ENCODE assay signal across 11 cellular contexts in the genomic region with DNA sequence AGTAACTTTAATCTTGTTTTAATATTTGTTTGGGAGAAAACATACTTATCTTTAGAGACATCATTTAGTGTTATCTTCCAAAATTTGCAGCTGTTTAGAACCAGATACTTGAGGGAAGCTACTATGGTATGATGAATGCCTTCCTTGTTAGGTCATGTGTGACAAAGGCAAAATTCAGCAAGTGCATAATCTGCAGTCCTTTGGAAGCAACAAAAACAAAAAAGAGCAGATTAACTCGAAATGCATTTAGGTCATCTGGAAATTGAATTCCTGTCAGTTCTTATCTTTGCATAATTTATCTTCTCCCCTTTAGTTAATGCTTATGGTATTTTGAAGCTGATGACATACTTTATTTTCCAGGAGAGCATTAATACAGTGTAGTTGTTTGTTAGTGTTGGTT. TPM values are rescaled to one million over a fixed set of nuclear protein-coding genes. Genes with fewer than 3 reads are reported as not detected.
DNase-seq lines count a peak whose midpoint lies in the region; ATAC-seq and TF ChIP-seq lines count a peak whose summit lies in the region.
"Had no signal": no experiment of that assay in that cellular context is flagged by ENCODE, and none has a peak within 500 bp of the region (broad histone marks: within the 10 kb centered on the region; RNA-seq: fewer than 3 reads in every experiment).

No MANE protein-coding gene starts in this region.

- no peak overlapping the region for H3K4me3 ChIP-seq in heart right ventricle
- H3K4me3 ChIP-seq in foreskin fibroblast (ENCODE audit: low read depth in 1 of 2, low read length in 2 of 2), result no peak overlapping the region
- H3K4me3 ChIP-seq in smooth muscle cell, result peak overlapping the region; percentile 96
- no peak overlapping the region for H3K4me3 ChIP-seq in spleen

- no peak overlapping the region for H3K9ac ChIP-seq in smooth muscle cell (ENCODE audit: low read depth)

- no peak overlapping the region for H2AFZ ChIP-seq in smooth muscle cell (ENCODE audit: low read depth)

- intact Hi-C loops in heart right ventricle (cut with DNase I), result loop anchor here in 7 of 10 donors (5.0 to 10.0 kb wide), 4 partner anchors 78 to 158 kb away; a partner anchor contains a TSS
- intact Hi-C loops in Right ventricle myocardium superior (cut with DNase I), result loop anchor here (5.0 kb wide), 1 partner anchor 138 kb away; a partner anchor contains a TSS
- intact Hi-C loops in spleen (cut with DNase I; ENCODE audit: low total_unique reads), result no loop called here

- TF ChIP-seq CTCF in heart right ventricle (IDR thresholded peaks at IDR 0.05), result no peak
- no peak for TF ChIP-seq CTCF in foreskin fibroblast (IDR thresholded peaks at IDR 0.05; ENCODE audit: low read depth, low read length)
- no peak for TF ChIP-seq CTCF in smooth muscle cell (IDR thresholded peaks at IDR 0.05; ENCODE audit: borderline replicate concordance, insufficient read depth, poor library complexity, severe bottlenecking)
- TF ChIP-seq CTCF in spleen (IDR thresholded peaks at IDR 0.05 in 8 of 11, conservative IDR thresholded peaks at IDR 0.05 in 3 of 11), result no peak

- no peaks in the 10 kb centered on the region for H3K27me3 ChIP-seq in heart right ventricle
- H3K27me3 ChIP-seq in smooth muscle cell (ENCODE audit: low read depth), result no peaks in the 10 kb centered on the region
- H3K27me3 ChIP-seq in spleen (replicated peaks in 1 of 7), result no peaks in the 10 kb centered on the region

- H3K36me3 ChIP-seq in heart right ventricle, result peaks cover 0 to 5% (median 0%) of the 10 kb centered on the region in 9 donors
- no peaks in the 10 kb centered on the region for H3K36me3 ChIP-seq in smooth muscle cell (ENCODE audit: low read depth)
- peaks cover 0 to 6% (median 0%) of the 10 kb centered on the region in 6 donors for H3K36me3 ChIP-seq in spleen

- 17 to 21% methylated on average over 1 of the region's 1 CpG for WGBS in heart right ventricle, 2 donors
- WGBS in smooth muscle cell (ENCODE audit: low lambda C conversion rate), result 23% methylated on average over 1 of the region's 1 CpG
- WGBS in spleen, 5 donors, result 26 to 64% (median 55%) methylated on average over 1 of the region's 1 CpG

- H3K79me2 ChIP-seq in smooth muscle cell (ENCODE audit: low read depth), result peaks cover 78% of the 10 kb centered on the region

- H3K9me3 ChIP-seq in heart right ventricle (no peaks in the 10 kb centered on the region), smooth muscle cell (replicated peaks; ENCODE audit: low read depth) (no peaks in the 10 kb centered on the region), spleen (no peaks in the 10 kb centered on the region)

- TF ChIP-seq POLR2A in spleen (IDR thresholded peaks at IDR 0.05), result no peak

- ATAC-seq in heart right ventricle (no peak), Right ventricle myocardium superior (ENCODE audit: poor library complexity) (no peak), SK-N-SH treated with all-trans-retinoic acid at 6 μM for 48 hours (0 out of 3 replicates have a peak, but pooled peaks have one; percentile 9), GM19452 (IDR thresholded peaks at IDR 0.05; ENCODE audit: unreplicated experiment) (no peak)
- ATAC-seq: stimulated activated memory B cell treated with anti-CD40 and anti-IgM and Interleukin-4, amounts not matched to agents 10 μg/mL and 1 μg/mL and 100 μg/mL, for 72 hours had no signal

- H4K20me1 ChIP-seq in smooth muscle cell (ENCODE audit: low read depth), result peaks cover 77% of the 10 kb centered on the region

- H3F3A ChIP-seq in smooth muscle cell (ENCODE audit: low read depth), result no peaks in the 10 kb centered on the region

- H3K4me2 ChIP-seq in smooth muscle cell, result peak overlapping the region; percentile 92

- H3K4me1 ChIP-seq in heart right ventricle (peaks cover 0 to 76% (median 49%) of the 10 kb centered on the region in 9 donors), smooth muscle cell (ENCODE audit: low read depth) (peaks cover 10% of the 10 kb centered on the region), spleen (peaks cover 33 to 82% (median 61%) of the 10 kb centered on the region in 6 donors)

- DNase-seq in heart right ventricle (no peak), Right ventricle myocardium superior (no peak), foreskin fibroblast (peak; percentile 44 to 73), smooth muscle cell (lab: John Stamatoyannopoulos, UW; ENCODE audit: unreplicated experiment) (no peak), NCI-H2107 treated with DMSO at 0.1 percent for 48 hours (lab: John Stamatoyannopoulos, UW; ENCODE audit: unreplicated experiment) (no peak), spleen (no peak)
- DNase-seq: activated T-cell treated with anti-CD3 and anti-CD28 coated beads, Interleukin-2, amount 50 U/mL, for 1 hour; NCI-H1092 treated with DMSO at 0.1 percent for 48 hours had no signal

- H3K27ac ChIP-seq in heart right ventricle (peak overlapping the region in 6 of 10 donors; percentile 95 to 97 (median 96)), smooth muscle cell (ENCODE audit: low read depth) (peak overlapping the region; percentile 48), spleen (no peak overlapping the region)

TF ChIP-seq in SK-N-SH treated with all-trans-retinoic acid at 6 μM for 48 hours, 23 proteins besides CTCF, POLR2A, EP300 and RAD21 (continues in another document):
- TF ChIP-seq OSR1 (CRISPR knock-in tag; IDR thresholded peaks at IDR 0.05) (no peak), ZC3H10 (CRISPR knock-in tag; IDR thresholded peaks at IDR 0.05) (no peak), ESRRG (CRISPR knock-in tag; IDR thresholded peaks at IDR 0.05) (0 out of 2 replicates have a peak, but pooled peaks have one; percentile 56), TOX (CRISPR knock-in tag; IDR thresholded peaks at IDR 0.05; ENCODE audit: borderline replicate concordance) (no peak), ISL1 (CRISPR knock-in tag; IDR thresholded peaks at IDR 0.05) (peak; percentile 97), GLIS3 (CRISPR knock-in tag; IDR thresholded peaks at IDR 0.05) (peak; percentile 83; the same call in 1 of the 2 replicates), TCF4 (CRISPR knock-in tag; IDR thresholded peaks at IDR 0.05; ENCODE audit: borderline replicate concordance) (peak; percentile 89), SNAI2 (CRISPR knock-in tag; IDR thresholded peaks at IDR 0.05) (peak; percentile 99), ZFP30 (CRISPR knock-in tag; IDR thresholded peaks at IDR 0.05) (no peak), PPARA (CRISPR knock-in tag; IDR thresholded peaks at IDR 0.05; ENCODE audit: borderline replicate concordance) (no peak)
- TF ChIP-seq, protein P1, sequence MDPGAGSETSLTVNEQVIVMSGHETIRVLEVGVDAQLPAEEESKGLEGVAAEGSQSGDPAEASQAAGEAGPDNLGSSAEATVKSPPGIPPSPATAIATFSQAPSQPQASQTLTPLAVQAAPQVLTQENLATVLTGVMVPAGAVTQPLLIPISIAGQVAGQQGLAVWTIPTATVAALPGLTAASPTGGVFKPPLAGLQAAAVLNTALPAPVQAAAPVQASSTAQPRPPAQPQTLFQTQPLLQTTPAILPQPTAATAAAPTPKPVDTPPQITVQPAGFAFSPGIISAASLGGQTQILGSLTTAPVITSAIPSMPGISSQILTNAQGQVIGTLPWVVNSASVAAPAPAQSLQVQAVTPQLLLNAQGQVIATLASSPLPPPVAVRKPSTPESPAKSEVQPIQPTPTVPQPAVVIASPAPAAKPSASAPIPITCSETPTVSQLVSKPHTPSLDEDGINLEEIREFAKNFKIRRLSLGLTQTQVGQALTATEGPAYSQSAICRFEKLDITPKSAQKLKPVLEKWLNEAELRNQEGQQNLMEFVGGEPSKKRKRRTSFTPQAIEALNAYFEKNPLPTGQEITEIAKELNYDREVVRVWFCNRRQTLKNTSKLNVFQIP (CRISPR knock-in tag; IDR thresholded peaks at IDR 0.05; ENCODE audit: borderline replicate concordance, low read depth), result no peak
- TF ChIP-seq, protein P2, sequence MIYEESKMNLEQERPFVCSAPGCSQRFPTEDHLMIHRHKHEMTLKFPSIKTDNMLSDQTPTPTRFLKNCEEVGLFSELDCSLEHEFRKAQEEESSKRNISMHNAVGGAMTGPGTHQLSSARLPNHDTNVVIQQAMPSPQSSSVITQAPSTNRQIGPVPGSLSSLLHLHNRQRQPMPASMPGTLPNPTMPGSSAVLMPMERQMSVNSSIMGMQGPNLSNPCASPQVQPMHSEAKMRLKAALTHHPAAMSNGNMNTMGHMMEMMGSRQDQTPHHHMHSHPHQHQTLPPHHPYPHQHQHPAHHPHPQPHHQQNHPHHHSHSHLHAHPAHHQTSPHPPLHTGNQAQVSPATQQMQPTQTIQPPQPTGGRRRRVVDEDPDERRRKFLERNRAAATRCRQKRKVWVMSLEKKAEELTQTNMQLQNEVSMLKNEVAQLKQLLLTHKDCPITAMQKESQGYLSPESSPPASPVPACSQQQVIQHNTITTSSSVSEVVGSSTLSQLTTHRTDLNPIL (CRISPR knock-in tag; IDR thresholded peaks at IDR 0.05; ENCODE audit: low read depth), result peak; percentile 87
- TF ChIP-seq, protein P3, sequence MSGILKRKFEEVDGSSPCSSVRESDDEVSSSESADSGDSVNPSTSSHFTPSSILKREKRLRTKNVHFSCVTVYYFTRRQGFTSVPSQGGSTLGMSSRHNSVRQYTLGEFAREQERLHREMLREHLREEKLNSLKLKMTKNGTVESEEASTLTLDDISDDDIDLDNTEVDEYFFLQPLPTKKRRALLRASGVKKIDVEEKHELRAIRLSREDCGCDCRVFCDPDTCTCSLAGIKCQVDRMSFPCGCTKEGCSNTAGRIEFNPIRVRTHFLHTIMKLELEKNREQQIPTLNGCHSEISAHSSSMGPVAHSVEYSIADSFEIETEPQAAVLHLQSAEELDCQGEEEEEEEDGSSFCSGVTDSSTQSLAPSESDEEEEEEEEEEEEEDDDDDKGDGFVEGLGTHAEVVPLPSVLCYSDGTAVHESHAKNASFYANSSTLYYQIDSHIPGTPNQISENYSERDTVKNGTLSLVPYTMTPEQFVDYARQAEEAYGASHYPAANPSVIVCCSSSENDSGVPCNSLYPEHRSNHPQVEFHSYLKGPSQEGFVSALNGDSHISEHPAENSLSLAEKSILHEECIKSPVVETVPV (CRISPR knock-in tag; IDR thresholded peaks at IDR 0.05), result no peak

RNA-seq across cellular contexts. Expression of a gene that starts 3.5 kb away (rescaled TPM):
- total RNA-seq in heart right ventricle (10 to 100 TPM; 16.9 to 26.2 (median 21.2) TPM), Right ventricle myocardium superior (24.6 TPM), smooth muscle cell (23.9 TPM in 2 replicates), spleen (10 to 100 TPM; 23.8 to 46.0 (median 32.6) TPM)
- polyA plus RNA-seq in heart right ventricle (10 to 100 TPM in 1 of 2 donors, 1 to 10 TPM in 1; 8.9 to 12.0 TPM), smooth muscle cell (17.4 and 21.5 TPM in 2 replicates), spleen (1 to 10 TPM; 5.8 to 9.4 (median 7.9) TPM)

Comparison
In these comparisons a context has a peak if more than half of its experiments do, and no peak if none do; other contexts are left out.
1. DNase-seq: peak in foreskin fibroblast (2 of 2); none in heart right ventricle (0 of 2), Right ventricle myocardium superior (single experiment), smooth muscle cell (single experiment), NCI-H2107 treated with DMSO at 0.1 percent for 48 hours (single experiment) and spleen (single experiment).
2. H3K27ac ChIP-seq: peak in heart right ventricle (6 of 10) and smooth muscle cell (single experiment); none in spleen (0 of 8).